ENCODE assay signal across 16 cellular contexts in genomic region chr11:198236-198806, GRCh38. TPM values are rescaled to one million over a fixed set of nuclear protein-coding genes. Genes with fewer than 3 reads are reported as not detected.
DNase-seq lines count a peak whose midpoint lies in the region; FAIRE-seq and TF ChIP-seq lines count a peak whose summit lies in the region.
"Had no signal": no experiment of that assay in that cellular context is flagged by ENCODE, and none has a peak within 500 bp of the region (broad histone marks: within the 10 kb centered on the region; RNA-seq: fewer than 3 reads in every experiment).

No MANE protein-coding gene starts in this region.

- BruUV-seq in MCF 10A (replicated peaks; lab: Mats Ljungman, UMichigan) = no TSS peak

- H3K36me3 ChIP-seq in breast epithelium (no peaks in the 10 kb centered on the region), kidney (ENCODE audit: control insufficient read depth in 1 of 2, insufficient read depth in 2 of 2, low read length in 2 of 2) (peaks cover 2 to 4% of the 10 kb centered on the region in 2 donors), tibial artery (peaks cover 6 to 44% (median 14%) of the 10 kb centered on the region in 3 donors), esophagus muscularis mucosa (peaks cover 7 to 37% (median 30%) of the 10 kb centered on the region in 4 donors)

- no peak overlapping the region for H3K9ac ChIP-seq in kidney (ENCODE audit: low read length in 2 of 2)

- no peak for FAIRE-seq in kidney (lab: Jason Lieb, UNC)
- FAIRE-seq: GM18507, islet of Langerhans had no signal

- H3K4me1 Mint-ChIP-seq in MCF 10A (ENCODE audit: insufficient read depth, unreplicated experiment) = peaks cover 3% of the 10 kb centered on the region

- H3K4me1 ChIP-seq in breast epithelium (no peaks in the 10 kb centered on the region), kidney (ENCODE audit: control insufficient read depth in 1 of 2, insufficient read depth in 1 of 2, low read depth in 1 of 2, low read length in 2 of 2) (no peaks in the 10 kb centered on the region), tibial artery (peaks cover 0 to 1% (median under 1%) of the 10 kb centered on the region in 4 donors), esophagus muscularis mucosa (peaks cover 0 to 5% (median 4%) of the 10 kb centered on the region in 4 donors)

- H3K9me3 Mint-ChIP-seq in MCF 10A (ENCODE audit: unreplicated experiment) = no peaks in the 10 kb centered on the region

- intact Hi-C loops in MCF 10A (cut with micrococcal nuclease) (no loop called here), breast epithelium (cut with DNase I; ENCODE audit: low total_unique reads) (no loop called here), kidney (cut with DNase I) (no loop called here), tibial artery (cut with DNase I; ENCODE audit: low total_unique reads) (no loop called here), esophagus muscularis mucosa (cut with DNase I) (no loop called here)

- H3K9me3 ChIP-seq in breast epithelium = no peaks in the 10 kb centered on the region
- H3K9me3 ChIP-seq in kidney (ENCODE audit: control insufficient read depth in 1 of 2, low read length in 2 of 2) = no peaks in the 10 kb centered on the region
- no peaks in the 10 kb centered on the region for H3K9me3 ChIP-seq in tibial artery
- H3K9me3 ChIP-seq in esophagus muscularis mucosa = no peaks in the 10 kb centered on the region
- H3K9me3 ChIP-seq: suprapubic skin had no signal

- TF ChIP-seq POLR2A in breast epithelium (IDR thresholded peaks at IDR 0.05) (no peak), esophagus muscularis mucosa (IDR thresholded peaks at IDR 0.05; ENCODE audit: low read depth) (no peak)

- no peak for TF ChIP-seq EP300 in esophagus muscularis mucosa (IDR thresholded peaks at IDR 0.05)

- H3K4me3 Mint-ChIP-seq in MCF 10A (ENCODE audit: unreplicated experiment) = no peak overlapping the region

- CTCF ChIA-PET in MCF 10A (lab: Yijun Ruan, JAX) = interaction anchor here (0.7 kb wide), 1 partner anchor 250 kb away, joined by 3 read pairs; no protein-coding TSS in a partner anchor

- POLR2A ChIA-PET in MCF 10A (lab: Yijun Ruan, JAX) = interaction anchor here (1.0 kb wide), 1 partner anchor 161 kb away, joined by 4 read pairs; no protein-coding TSS in a partner anchor

- H3K36me3 Mint-ChIP-seq in MCF 10A (ENCODE audit: insufficient read depth, unreplicated experiment) = no peaks in the 10 kb centered on the region

- no peak overlapping the region for H3K4me3 ChIP-seq in breast epithelium
- no peak overlapping the region for H3K4me3 ChIP-seq in kidney (ENCODE audit: low read length in 2 of 2)
- H3K4me3 ChIP-seq in tibial artery = no peak overlapping the region
- no peak overlapping the region for H3K4me3 ChIP-seq in esophagus muscularis mucosa
- H3K4me3 ChIP-seq: suprapubic skin had no signal

- DNase-seq in MCF 10A (ENCODE audit: unreplicated experiment) (no peak), breast epithelium (ENCODE audit: low spot score in 2 of 2) (no peak), kidney (peak; percentile 75), tibial artery (peak; percentile 17 to 64), esophagus muscularis mucosa (ENCODE audit: extremely low spot score) (no peak), DMS53 treated with DMSO at 0.1 percent for 48 hours (lab: John Stamatoyannopoulos, UW; ENCODE audit: unreplicated experiment) (no peak)
- DNase-seq: cerebellar nuclear complex; NCI-H1436 treated with DMSO at 0.1 percent for 48 hours; NCI-H226; stimulated activated CD4-positive, alpha-beta T cell treated with anti-CD3 and anti-CD28 coated beads, Interleukin-15, amount 100 ng/mL, for 24 hours had no signal

- H3K27ac Mint-ChIP-seq in MCF 10A (ENCODE audit: low read depth, unreplicated experiment) = peak overlapping the region; percentile 31

- TF ChIP-seq CTCF in MCF 10A (IDR thresholded peaks at IDR 0.05; ENCODE audit: unreplicated experiment) (no peak), breast epithelium (IDR thresholded peaks at IDR 0.05) (no peak), kidney (IDR thresholded peaks at IDR 0.05; ENCODE audit: borderline replicate concordance, extremely low read depth, insufficient read depth) (no peak), tibial artery (IDR thresholded peaks at IDR 0.05) (no peak), esophagus muscularis mucosa (IDR thresholded peaks at IDR 0.05) (no peak)

- H3K27me3 Mint-ChIP-seq in MCF 10A (ENCODE audit: insufficient read depth, unreplicated experiment) = no peaks in the 10 kb centered on the region

- H3K27me3 ChIP-seq in breast epithelium (no peaks in the 10 kb centered on the region), tibial artery (peaks cover 0 to 4% of the 10 kb centered on the region in 2 donors), esophagus muscularis mucosa (no peaks in the 10 kb centered on the region)

- H3K27ac ChIP-seq in breast epithelium (no peak overlapping the region), kidney (ENCODE audit: low read depth in 2 of 2, low read length in 2 of 2) (no peak overlapping the region), tibial artery (no peak overlapping the region), esophagus muscularis mucosa (replicated peaks in 1 of 4) (no peak overlapping the region)
- H3K27ac ChIP-seq: suprapubic skin had no signal

- WGBS in esophagus muscularis mucosa = 85% methylated on average over 18 of the region's 21 CpGs

RNA-seq across cellular contexts. Expression of gene SCGB1C1, which starts 5.4 kb away (rescaled TPM):
- total RNA-seq in MCF 10A (2022) = not detected in 2 replicates
- not detected for total RNA-seq in breast epithelium
- not detected for total RNA-seq in kidney
- polyA plus RNA-seq in kidney (ENCODE audit: insufficient read depth, low read depth, low replicate concordance) = not detected
- total RNA-seq in esophagus muscularis mucosa = not detected
- total RNA-seq: activated CD8-positive, alpha-beta memory T cell treated with anti-CD3 and anti-CD28 coated beads for 36 hours; posterior vena cava; SK-MEL-5; suprapubic skin had no signal

RNA-seq across cellular contexts. Expression of gene BET1L, which starts 8.9 kb away (rescaled TPM):
- total RNA-seq in MCF 10A (2022) (65.3 and 66.1 TPM in 2 replicates), breast epithelium (10 to 100 TPM; 25.6 to 30.4 (median 28.5) TPM), kidney (56.5 TPM), esophagus muscularis mucosa (10 to 100 TPM; 16.2 to 32.9 (median 30.5) TPM)
- polyA plus RNA-seq in kidney (ENCODE audit: insufficient read depth, low read depth, low replicate concordance) = 43.9 TPM

RNA-seq across cellular contexts. Expression of gene RIC8A, which starts 9.2 kb away (rescaled TPM):
- total RNA-seq in MCF 10A (2022) (93.3 and 109 TPM in 2 replicates), breast epithelium (10 to 100 TPM; 76.5 to 90.8 (median 77.0) TPM), kidney (92.1 TPM), esophagus muscularis mucosa (100 to 1,000 TPM in 3 of 4 donors, 10 to 100 TPM in 1; 76.8 to 137 (median 123) TPM)
- 52.3 TPM for polyA plus RNA-seq in kidney (ENCODE audit: insufficient read depth, low read depth, low replicate concordance)

RNA-seq across cellular contexts. Expression of gene SIRT3, which starts 37.8 kb away (rescaled TPM):
- total RNA-seq in MCF 10A (2022) = 19.8 and 20.5 TPM in 2 replicates
- total RNA-seq in breast epithelium = 10 to 100 TPM; 17.3 to 21.4 (median 19.3) TPM
- 28.3 TPM for total RNA-seq in kidney
- polyA plus RNA-seq in kidney (ENCODE audit: insufficient read depth, low read depth, low replicate concordance) = 28.7 TPM
- 10 to 100 TPM in 3 of 4 donors, 1 to 10 TPM in 1; 7.9 to 20.1 (median 14.0) TPM for total RNA-seq in esophagus muscularis mucosa

RNA-seq across cellular contexts. Expression of gene PSMD13, which starts 38.5 kb away (rescaled TPM):
- total RNA-seq in MCF 10A (2022) = 86.8 and 103 TPM in 2 replicates
- 100 to 1,000 TPM in 2 of 3 donors, 10 to 100 TPM in 1; 96.0 to 114 (median 106) TPM for total RNA-seq in breast epithelium
- total RNA-seq in kidney = 87.7 TPM
- 115 TPM for polyA plus RNA-seq in kidney (ENCODE audit: insufficient read depth, low read depth, low replicate concordance)
- 100 to 1,000 TPM in 1 of 4 donors, 10 to 100 TPM in 3; 86.4 to 124 (median 94.1) TPM for total RNA-seq in esophagus muscularis mucosa

Comparison
In these comparisons a context has a peak if more than half of its experiments do, and no peak if none do; other contexts are left out.
1. DNase-seq: peak in kidney (single experiment) and tibial artery (2 of 2); none in MCF 10A (single experiment), breast epithelium (0 of 2), esophagus muscularis mucosa (single experiment) and DMS53 treated with DMSO at 0.1 percent for 48 hours (single experiment).